Comparison of ENCODE assay signal across 9 cellular contexts in genomic region chr5:107812570-107813141, GRCh38.
A peak's percentile ranks its signal among the peaks of the same experiment; 100 is the strongest.
DNase-seq lines count a peak whose midpoint lies in the region; ATAC-seq lines count a peak whose summit lies in the region.
"Had no signal": no experiment of that assay in that cellular context is flagged by ENCODE, and none has a peak within 500 bp of the region (broad histone marks: within the 10 kb centered on the region; RNA-seq: fewer than 3 reads in every experiment).

No MANE protein-coding gene starts in this region.

- peaks cover 2% of the 10 kb centered on the region for H3K27me3 Mint-ChIP-seq in activated CD8-positive, alpha-beta T cell treated with anti-CD3 and anti-CD28 coated beads, Interleukin-2, amount 10 ng/mL, durations not matched to agents 7 days and 5 days (ENCODE audit: low read depth)
- peaks cover 3% of the 10 kb centered on the region for H3K27me3 Mint-ChIP-seq in activated T-helper 17 cell treated with anti-CD3 and anti-CD28 coated beads, Interleukin-2, amount 50 U/mL, for 72 hours

- no peaks in the 10 kb centered on the region for H3K9me3 Mint-ChIP-seq in activated CD8-positive, alpha-beta T cell treated with anti-CD3 and anti-CD28 coated beads, Interleukin-2, amount 10 ng/mL, durations not matched to agents 7 days and 5 days (ENCODE audit: insufficient read depth)
- H3K9me3 Mint-ChIP-seq in activated T-helper 17 cell treated with anti-CD3 and anti-CD28 coated beads, Interleukin-2, amount 50 U/mL, for 72 hours, result no peaks in the 10 kb centered on the region

- ATAC-seq in GM18517 (IDR thresholded peaks at IDR 0.05; ENCODE audit: unreplicated experiment) (peak; percentile 83), HG02642 (IDR thresholded peaks at IDR 0.05; ENCODE audit: poor library complexity, unreplicated experiment) (peak; percentile 84), GM18519 (IDR thresholded peaks at IDR 0.05; ENCODE audit: low FRiP score, unreplicated experiment) (no peak)
- ATAC-seq in activated CD8-positive, alpha-beta T cell treated with anti-CD3 and anti-CD28 coated beads, Interleukin-2, amount 10 ng/mL, durations not matched to agents 7 days and 5 days, result no peak
- no peak for ATAC-seq in activated T-helper 17 cell treated with anti-CD3 and anti-CD28 coated beads, Interleukin-2, amount 50 U/mL, for 72 hours (replicated peaks)

- H3K27ac Mint-ChIP-seq in activated CD8-positive, alpha-beta T cell treated with anti-CD3 and anti-CD28 coated beads, Interleukin-2, amount 10 ng/mL, durations not matched to agents 7 days and 5 days, result no peak overlapping the region
- no peak overlapping the region for H3K27ac Mint-ChIP-seq in activated T-helper 17 cell treated with anti-CD3 and anti-CD28 coated beads, Interleukin-2, amount 50 U/mL, for 72 hours

- POLR2A ChIA-PET in activated CD8-positive, alpha-beta T cell treated with anti-CD3 and anti-CD28 coated beads, Interleukin-2, amount 10 ng/mL, durations not matched to agents 7 days and 5 days (lab: Charles Lee), result no interaction called here

- H3K4me1 Mint-ChIP-seq in activated CD8-positive, alpha-beta T cell treated with anti-CD3 and anti-CD28 coated beads, Interleukin-2, amount 10 ng/mL, durations not matched to agents 7 days and 5 days (ENCODE audit: low read depth), result no peaks in the 10 kb centered on the region
- H3K4me1 Mint-ChIP-seq in activated T-helper 17 cell treated with anti-CD3 and anti-CD28 coated beads, Interleukin-2, amount 50 U/mL, for 72 hours, result no peaks in the 10 kb centered on the region

- no peaks in the 10 kb centered on the region for H3K36me3 Mint-ChIP-seq in activated CD8-positive, alpha-beta T cell treated with anti-CD3 and anti-CD28 coated beads, Interleukin-2, amount 10 ng/mL, durations not matched to agents 7 days and 5 days (ENCODE audit: low read depth)
- H3K36me3 Mint-ChIP-seq in activated T-helper 17 cell treated with anti-CD3 and anti-CD28 coated beads, Interleukin-2, amount 50 U/mL, for 72 hours (ENCODE audit: low read depth), result no peaks in the 10 kb centered on the region

- no peak overlapping the region for H3K4me3 Mint-ChIP-seq in activated CD8-positive, alpha-beta T cell treated with anti-CD3 and anti-CD28 coated beads, Interleukin-2, amount 10 ng/mL, durations not matched to agents 7 days and 5 days
- H3K4me3 Mint-ChIP-seq in activated T-helper 17 cell treated with anti-CD3 and anti-CD28 coated beads, Interleukin-2, amount 50 U/mL, for 72 hours, result no peak overlapping the region

- DNase-seq in NCI-H524 treated with DMSO at 0.1 percent for 48 hours (lab: John Stamatoyannopoulos, UW) (peak; percentile 18), iris pigment epithelial cell (ENCODE audit: low read depth) (peak; percentile 67), HPDE6-E6E7 (ENCODE audit: extremely low spot score) (no peak)
- DNase-seq in activated CD8-positive, alpha-beta T cell treated with anti-CD3 and anti-CD28 coated beads, Interleukin-2, amount 10 ng/mL, durations not matched to agents 7 days and 5 days, result no peak
- DNase-seq: cortex of kidney had no signal

- CTCF ChIA-PET in activated CD8-positive, alpha-beta T cell treated with anti-CD3 and anti-CD28 coated beads, Interleukin-2, amount 10 ng/mL, durations not matched to agents 7 days and 5 days (lab: Charles Lee), result no interaction called here

Comparison
In these comparisons a context has a peak if more than half of its experiments do, and no peak if none do; other contexts are left out.
1. ATAC-seq: peak in GM18517 (single experiment) and HG02642 (single experiment); none in activated CD8-positive, alpha-beta T cell treated with anti-CD3 and anti-CD28 coated beads, Interleukin-2, amount 10 ng/mL, durations not matched to agents 7 days and 5 days (single experiment), activated T-helper 17 cell treated with anti-CD3 and anti-CD28 coated beads, Interleukin-2, amount 50 U/mL, for 72 hours (single experiment) and GM18519 (single experiment).
2. DNase-seq: peak in NCI-H524 treated with DMSO at 0.1 percent for 48 hours (single experiment) and iris pigment epithelial cell (single experiment); none in activated CD8-positive, alpha-beta T cell treated with anti-CD3 and anti-CD28 coated beads, Interleukin-2, amount 10 ng/mL, durations not matched to agents 7 days and 5 days (single experiment) and HPDE6-E6E7 (single experiment).